ENCODE assay signal across 10 cellular contexts in genomic region chrX:71285929-71286328, GRCh38. TPM values are rescaled to one million over a fixed set of nuclear protein-coding genes. Genes with fewer than 3 reads are reported as not detected.
DNase-seq lines count a peak whose midpoint lies in the region; ATAC-seq and TF ChIP-seq lines count a peak whose summit lies in the region.
"Had no signal": no experiment of that assay in that cellular context is flagged by ENCODE, and none has a peak within 500 bp of the region (broad histone marks: within the 10 kb centered on the region; RNA-seq: fewer than 3 reads in every experiment).

No MANE protein-coding gene starts in this region.

- H3K4me1 Mint-ChIP-seq in activated naive CD4-positive, alpha-beta T cell treated with anti-CD3 and anti-CD28 coated beads for 36 hours (ENCODE audit: low read depth) = peaks cover 12% of the 10 kb centered on the region
- peaks cover 5% of the 10 kb centered on the region for H3K4me1 Mint-ChIP-seq in stimulated activated naive CD8-positive, alpha-beta T cell treated with anti-CD3 and anti-CD28 coated beads, Interleukin-15, amount 100 ng/mL, for 72 hours

- intact Hi-C loops in activated naive CD4-positive, alpha-beta T cell treated with anti-CD3 and anti-CD28 coated beads for 36 hours (cut with micrococcal nuclease) = loop anchor here (2.0 kb wide), 2 partner anchors 15 to 255 kb away; partner anchors contain the start of gene ITGB1BP2

- peak overlapping the region; percentile 88 for H3K4me3 Mint-ChIP-seq in activated naive CD4-positive, alpha-beta T cell treated with anti-CD3 and anti-CD28 coated beads for 36 hours
- H3K4me3 Mint-ChIP-seq in stimulated activated naive CD8-positive, alpha-beta T cell treated with anti-CD3 and anti-CD28 coated beads, Interleukin-15, amount 100 ng/mL, for 72 hours = peak overlapping the region; percentile 94 to 99

- H3K27ac Mint-ChIP-seq in activated naive CD4-positive, alpha-beta T cell treated with anti-CD3 and anti-CD28 coated beads for 36 hours = peak overlapping the region; percentile 24
- no peak overlapping the region for H3K27ac Mint-ChIP-seq in stimulated activated naive CD8-positive, alpha-beta T cell treated with anti-CD3 and anti-CD28 coated beads, Interleukin-15, amount 100 ng/mL, for 72 hours

- H3K4me3 ChIP-seq in fibroblast of villous mesenchyme (ENCODE audit: low read depth, low read length) = peak overlapping the region; percentile 78

- peak overlapping the region; percentile 89; the same call in 1 of the 2 replicates for H3K27ac ChIP-seq in VCaP
- H3K27ac ChIP-seq: C4-2B had no signal

- no peak for ATAC-seq in stimulated activated naive CD8-positive, alpha-beta T cell treated with anti-CD3 and anti-CD28 coated beads, Interleukin-15, amount 100 ng/mL, for 72 hours
- ATAC-seq in GM19324 (IDR thresholded peaks at IDR 0.05; ENCODE audit: low FRiP score, unreplicated experiment) = no peak

- CTCF ChIA-PET in activated naive CD4-positive, alpha-beta T cell treated with anti-CD3 and anti-CD28 coated beads for 36 hours (lab: Charles Lee) = no interaction called here

- H3K36me3 Mint-ChIP-seq in activated naive CD4-positive, alpha-beta T cell treated with anti-CD3 and anti-CD28 coated beads for 36 hours (ENCODE audit: low read depth) = peaks cover 29% of the 10 kb centered on the region

- no peaks in the 10 kb centered on the region for H3K9me3 Mint-ChIP-seq in activated naive CD4-positive, alpha-beta T cell treated with anti-CD3 and anti-CD28 coated beads for 36 hours
- H3K9me3 Mint-ChIP-seq in stimulated activated naive CD8-positive, alpha-beta T cell treated with anti-CD3 and anti-CD28 coated beads, Interleukin-15, amount 100 ng/mL, for 72 hours = no peaks in the 10 kb centered on the region

- TF ChIP-seq CTCF in VCaP (conservative IDR thresholded peaks at IDR 0.05) (no peak), fibroblast of villous mesenchyme (IDR thresholded peaks at IDR 0.05; ENCODE audit: insufficient read depth, low read depth, low read length) (no peak)

- DNase-seq in activated naive CD4-positive, alpha-beta T cell treated with anti-CD3 and anti-CD28 coated beads for 36 hours = no peak
- DNase-seq in activated naive CD4-positive, alpha-beta T cell (lab: John Stamatoyannopoulos, UW) = no peak
- no peak for DNase-seq in fibroblast of villous mesenchyme (ENCODE audit: low read depth)
- DNase-seq in stimulated activated naive CD8-positive, alpha-beta T cell treated with anti-CD3 and anti-CD28 coated beads, Interleukin-15, amount 100 ng/mL, for 72 hours = no peak
- no peak for DNase-seq in NCI-H69 (lab: John Stamatoyannopoulos, UW)
- DNase-seq in activated effector memory CD4-positive, alpha-beta T cell treated with anti-CD3 and anti-CD28 coated beads, Interleukin-2, amount 50 U/mL, for 16 hours = no peak
- DNase-seq: cerebellar nuclear complex had no signal

- H3K27me3 Mint-ChIP-seq in activated naive CD4-positive, alpha-beta T cell treated with anti-CD3 and anti-CD28 coated beads for 36 hours (ENCODE audit: low read depth) = no peaks in the 10 kb centered on the region
- no peaks in the 10 kb centered on the region for H3K27me3 Mint-ChIP-seq in stimulated activated naive CD8-positive, alpha-beta T cell treated with anti-CD3 and anti-CD28 coated beads, Interleukin-15, amount 100 ng/mL, for 72 hours

RNA-seq across cellular contexts. Expression of gene NONO, which starts 2.5 kb away (rescaled TPM):
- total RNA-seq in activated naive CD4-positive, alpha-beta T cell treated with anti-CD3 and anti-CD28 coated beads for 36 hours = 100 to 1,000 TPM; 490 to 531 TPM
- 355 and 462 TPM in 2 replicates for total RNA-seq in fibroblast of villous mesenchyme

RNA-seq across cellular contexts. Expression of gene ITGB1BP2, which starts 15.6 kb away (rescaled TPM):
- total RNA-seq in activated naive CD4-positive, alpha-beta T cell treated with anti-CD3 and anti-CD28 coated beads for 36 hours = 1 to 10 TPM; 4.4 to 5.1 TPM
- total RNA-seq in fibroblast of villous mesenchyme = 3.5 and 6.5 TPM in 2 replicates

RNA-seq across cellular contexts. Expression of gene ZMYM3, which starts 32.0 kb away (rescaled TPM):
- 1 to 10 TPM; 7.7 to 8.2 TPM for total RNA-seq in activated naive CD4-positive, alpha-beta T cell treated with anti-CD3 and anti-CD28 coated beads for 36 hours
- 22.9 and 28.5 TPM in 2 replicates for total RNA-seq in fibroblast of villous mesenchyme
